Comparison of ENCODE assay signal across 12 cellular contexts in the genomic region with DNA sequence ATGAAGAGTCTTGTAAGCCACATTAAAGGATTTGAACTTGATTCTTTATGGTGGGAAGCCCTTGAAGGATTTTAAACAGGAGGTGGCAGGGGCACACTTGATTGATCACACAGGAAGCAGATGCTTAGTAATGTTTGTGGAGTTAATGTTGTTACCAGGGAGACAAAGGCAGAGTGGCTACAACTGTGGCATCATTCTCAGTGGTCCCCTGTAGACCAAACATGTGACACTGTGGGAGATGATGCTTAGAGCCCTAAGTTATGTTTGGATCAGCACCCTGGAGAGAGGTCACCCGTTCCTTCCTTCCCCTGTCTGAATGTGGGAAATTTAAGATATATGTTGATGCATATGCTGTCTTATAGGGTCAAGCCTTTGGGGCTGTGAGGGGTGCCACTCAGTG. TPM values are rescaled to one million over a fixed set of nuclear protein-coding genes. Genes with fewer than 3 reads are reported as not detected.
DNase-seq lines count a peak whose midpoint lies in the region; ATAC-seq, FAIRE-seq and TF ChIP-seq lines count a peak whose summit lies in the region.
"Had no signal": no experiment of that assay in that cellular context is flagged by ENCODE, and none has a peak within 500 bp of the region (broad histone marks: within the 10 kb centered on the region; RNA-seq: fewer than 3 reads in every experiment).

No MANE protein-coding gene starts in this region.

- H3K4me1 Mint-ChIP-seq in activated CD8-positive, alpha-beta memory T cell treated with anti-CD3 and anti-CD28 coated beads, Interleukin-2, amount 10 ng/mL, durations not matched to agents 7 days and 5 days, result peaks cover 41% of the 10 kb centered on the region

- no peaks in the 10 kb centered on the region for H3K36me3 Mint-ChIP-seq in activated CD8-positive, alpha-beta memory T cell treated with anti-CD3 and anti-CD28 coated beads, Interleukin-2, amount 10 ng/mL, durations not matched to agents 7 days and 5 days

- no peaks in the 10 kb centered on the region for H3K9me3 Mint-ChIP-seq in activated CD8-positive, alpha-beta memory T cell treated with anti-CD3 and anti-CD28 coated beads, Interleukin-2, amount 10 ng/mL, durations not matched to agents 7 days and 5 days (ENCODE audit: low read depth)
- H3K9me3 Mint-ChIP-seq: activated T-helper 2 cell treated with anti-CD3 and anti-CD28 coated beads, Interferon-gamma antibody, Interleukin-2, Interleukin-4, amounts not matched to agents 10 μg/mL and 5 μg/mL and 100 μg/mL, durations not matched to agents 14 hours and 24 hours and 36 hours had no signal

- FAIRE-seq in frontal cortex (lab: Jason Lieb, UNC), result no peak

- H3K4me3 Mint-ChIP-seq in activated CD8-positive, alpha-beta memory T cell treated with anti-CD3 and anti-CD28 coated beads, Interleukin-2, amount 10 ng/mL, durations not matched to agents 7 days and 5 days, result no peak overlapping the region

- in situ Hi-C loops in astrocyte of the spinal cord (cut with HindIII; ENCODE audit: low sequenced_read_pairs), result no loop called here

- CTCF ChIA-PET in activated CD8-positive, alpha-beta memory T cell treated with anti-CD3 and anti-CD28 coated beads, Interleukin-2, amount 10 ng/mL, durations not matched to agents 7 days and 5 days (lab: Charles Lee), result interaction anchor here (0.6 to 2.4 kb wide), 2 partner anchors 11 to 90 kb away, joined by 3 to 10 read pairs; no protein-coding TSS in a partner anchor

- H3K4me3 ChIP-seq in astrocyte of the spinal cord (ENCODE audit: low read depth, low read length), result no peak overlapping the region
- H3K4me3 ChIP-seq: tibial artery had no signal

- no peak for TF ChIP-seq CTCF in astrocyte of the spinal cord (IDR thresholded peaks at IDR 0.05; ENCODE audit: low read depth, low read length)

- ATAC-seq in activated CD8-positive, alpha-beta memory T cell treated with anti-CD3 and anti-CD28 coated beads, Interleukin-2, amount 10 ng/mL, durations not matched to agents 7 days and 5 days, result peak; percentile 76
- ATAC-seq in HG02884 (IDR thresholded peaks at IDR 0.05; ENCODE audit: unreplicated experiment) (no peak), GM18909 (IDR thresholded peaks at IDR 0.05; ENCODE audit: poor library complexity, unreplicated experiment) (no peak)

- DNase-seq in activated CD8-positive, alpha-beta memory T cell treated with anti-CD3 and anti-CD28 coated beads, Interleukin-2, amount 10 ng/mL, durations not matched to agents 7 days and 5 days, result no peak
- no peak for DNase-seq in activated CD8-positive, alpha-beta memory T cell treated with anti-CD3 and anti-CD28 coated beads, Interleukin-2, amount 50 U/mL, for 4 hours
- peak; percentile 57 for DNase-seq in M059J (ENCODE audit: low read depth)
- peak; percentile 23 for DNase-seq in astrocyte of the spinal cord (ENCODE audit: low read depth, low spot score)
- DNase-seq in renal cortical epithelial cell (ENCODE audit: low read depth), result peak; percentile 63
- DNase-seq in frontal cortex (ENCODE audit: low spot score in 2 of 2), result no peak
- DNase-seq: NCI-H2227 treated with DMSO at 0.1 percent for 48 hours; stimulated activated CD4-positive, alpha-beta T cell treated with anti-CD3 and anti-CD28 coated beads, Interleukin-4, amount 100 ng/mL, for 1 hour; tibial artery had no signal

- no peak overlapping the region for H3K27ac Mint-ChIP-seq in activated CD8-positive, alpha-beta memory T cell treated with anti-CD3 and anti-CD28 coated beads, Interleukin-2, amount 10 ng/mL, durations not matched to agents 7 days and 5 days
- H3K27ac Mint-ChIP-seq: activated T-helper 2 cell treated with anti-CD3 and anti-CD28 coated beads, Interferon-gamma antibody, Interleukin-2, Interleukin-4, amounts not matched to agents 10 μg/mL and 5 μg/mL and 100 μg/mL, durations not matched to agents 14 hours and 24 hours and 36 hours had no signal

- no peaks in the 10 kb centered on the region for H3K27me3 Mint-ChIP-seq in activated CD8-positive, alpha-beta memory T cell treated with anti-CD3 and anti-CD28 coated beads, Interleukin-2, amount 10 ng/mL, durations not matched to agents 7 days and 5 days

RNA-seq across cellular contexts. Expression of gene EIF2S2, which starts 53.2 kb away (rescaled TPM):
- 100 to 1,000 TPM in 1 of 2 experiments, 10 to 100 TPM in 1; 87.7 to 106 TPM for total RNA-seq in activated CD8-positive, alpha-beta memory T cell treated with anti-CD3 and anti-CD28 coated beads, Interleukin-2, amount 10 ng/mL, durations not matched to agents 7 days and 5 days
- total RNA-seq in M059J (2014; rRNA removed; shearing (Covaris generic)), result 156 and 179 TPM in 2 replicates
- 148 and 161 TPM in 2 replicates for total RNA-seq in renal cortical epithelial cell
- total RNA-seq in frontal cortex, result 48.9 TPM

Comparison
In these comparisons a context has a peak if more than half of its experiments do, and no peak if none do; other contexts are left out.
1. DNase-seq: peak in M059J (single experiment), astrocyte of the spinal cord (single experiment) and renal cortical epithelial cell (single experiment); none in activated CD8-positive, alpha-beta memory T cell treated with anti-CD3 and anti-CD28 coated beads, Interleukin-2, amount 10 ng/mL, durations not matched to agents 7 days and 5 days (single experiment), activated CD8-positive, alpha-beta memory T cell treated with anti-CD3 and anti-CD28 coated beads, Interleukin-2, amount 50 U/mL, for 4 hours (single experiment) and frontal cortex (0 of 2).